ENCODE assay signal across 20 cellular contexts in genomic region chr4:171583790-171584189, GRCh38.
DNase-seq lines count a peak whose midpoint lies in the region; ATAC-seq and TF ChIP-seq lines count a peak whose summit lies in the region.
"Had no signal": no experiment of that assay in that cellular context is flagged by ENCODE, and none has a peak within 500 bp of the region (broad histone marks: within the 10 kb centered on the region; RNA-seq: fewer than 3 reads in every experiment).

No MANE protein-coding gene starts in this region.

- no peak overlapping the region for H3K27ac ChIP-seq in uterus
- H3K27ac ChIP-seq: lower lobe of right lung, psoas muscle, thyroid gland had no signal

- ATAC-seq in GM18861 (IDR thresholded peaks at IDR 0.05; ENCODE audit: unreplicated experiment) (peak; percentile 42), GM21825 (IDR thresholded peaks at IDR 0.05; ENCODE audit: unreplicated experiment) (peak; percentile 66), HG03469 (IDR thresholded peaks at IDR 0.05; ENCODE audit: unreplicated experiment) (peak; percentile 41), GM21526 (IDR thresholded peaks at IDR 0.05; ENCODE audit: low FRiP score, unreplicated experiment) (no peak)
- ATAC-seq: HCT116, psoas muscle had no signal

- H3K27me3 ChIP-seq in uterus: no peaks in the 10 kb centered on the region
- H3K27me3 ChIP-seq: thyroid gland had no signal

- DNase-seq in islet precursor cell (peak; percentile 45), uterus (no peak)
- DNase-seq in activated CD4-positive, alpha-beta T cell treated with anti-CD3 and anti-CD28 coated beads for 1 hour: no peak
- DNase-seq: activated CD4-positive, alpha-beta T cell treated with anti-CD3 and anti-CD28 coated beads, Interleukin-2, amount 50 U/mL, for 1 hour; DMS79; effector CD8-positive, alpha-beta T cell; lower lobe of right lung; NCI-H1105 treated with DMSO at 0.1 percent for 48 hours; NCI-H2107; NCI-H69; psoas muscle; SHP77; small intestine; stimulated activated naive CD4-positive, alpha-beta T cell treated with Interleukin-2 at 50 U/mL for 16 hours; thyroid gland had no signal

- no peak overlapping the region for H3K4me3 ChIP-seq in uterus
- H3K4me3 ChIP-seq: lower lobe of right lung, psoas muscle, thyroid gland had no signal

- no peaks in the 10 kb centered on the region for H3K9me3 ChIP-seq in uterus
- H3K9me3 ChIP-seq: lower lobe of right lung, psoas muscle, thyroid gland had no signal

- no peak for TF ChIP-seq POLR2A in uterus (IDR thresholded peaks at IDR 0.05)

- TF ChIP-seq CTCF in uterus (IDR thresholded peaks at IDR 0.05): no peak

- no peaks in the 10 kb centered on the region for H3K36me3 ChIP-seq in uterus
- H3K36me3 ChIP-seq: lower lobe of right lung, thyroid gland had no signal

- intact Hi-C loops in uterus (cut with DNase I; ENCODE audit: low total_unique reads): no loop called here

- H3K4me1 ChIP-seq in uterus: no peaks in the 10 kb centered on the region
- H3K4me1 ChIP-seq: lower lobe of right lung, psoas muscle, thyroid gland had no signal
